In the genomic region with DNA sequence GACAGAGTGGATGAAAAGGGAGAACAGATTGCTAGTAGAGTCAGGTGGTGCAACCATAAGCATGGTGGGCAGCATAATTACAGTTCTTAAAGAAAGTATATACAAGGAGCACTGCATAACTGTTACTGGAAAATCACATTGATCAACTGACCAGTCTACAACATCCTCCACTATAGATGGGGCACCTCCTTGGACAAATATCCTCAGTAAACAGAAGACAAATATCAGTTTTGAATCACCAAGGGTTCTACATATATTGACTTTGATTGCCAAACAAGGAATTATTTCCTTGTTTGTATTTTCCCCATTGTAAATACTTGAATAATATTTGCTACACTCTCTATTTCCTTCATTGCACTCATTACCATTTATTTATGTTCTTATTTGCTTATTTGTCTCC, we compare ENCODE assay signal across 6 cellular contexts. TPM values are rescaled to one million over a fixed set of nuclear protein-coding genes. Genes with fewer than 3 reads are reported as not detected.
"Had no signal": no experiment of that assay in that cellular context is flagged by ENCODE, and none has a peak within 500 bp of the region (broad histone marks: within the 10 kb centered on the region; RNA-seq: fewer than 3 reads in every experiment).

No MANE protein-coding gene starts in this region.

- H3K4me3 Mint-ChIP-seq: GM23338, H9 had no signal

- H3K4me3 ChIP-seq: GM23338, K562 had no signal

- H3K9me3 Mint-ChIP-seq: GM23338, H9 had no signal

- H3K27ac Mint-ChIP-seq: GM23338, H9 had no signal

- ATAC-seq: GM23338, K562 had no signal

- DNase-seq: H9, HCEC 1CT, IMR-90, KG1 had no signal

- H3K4me1 Mint-ChIP-seq: GM23338, H9 had no signal

RNA-seq across cellular contexts. Expression of a gene that starts 26.6 kb away (rescaled TPM):
- total RNA-seq: H9, IMR-90 had no signal
